Comparison of ENCODE assay signal across 24 cellular contexts in the genomic region with DNA sequence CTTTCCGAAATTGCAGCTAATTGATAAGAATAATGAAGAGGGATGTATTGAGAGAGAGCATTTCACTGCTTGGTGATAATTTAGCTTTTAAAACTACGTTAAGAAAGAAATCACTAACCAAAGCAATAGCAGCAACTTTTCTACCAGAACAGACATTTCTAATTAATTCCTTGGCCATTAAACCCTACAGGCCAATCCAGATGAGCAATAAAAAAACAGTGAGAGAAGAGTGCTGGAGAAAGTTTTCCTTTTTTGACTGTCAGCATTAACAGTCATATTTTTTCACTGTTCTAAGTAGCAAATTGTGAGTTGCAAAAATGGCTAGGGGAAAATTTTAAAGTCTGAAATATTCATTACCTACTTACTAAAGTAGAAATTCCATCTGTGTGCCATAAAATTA.
"Had no signal": no experiment of that assay in that cellular context is flagged by ENCODE, and none has a peak within 500 bp of the region (broad histone marks: within the 10 kb centered on the region; RNA-seq: fewer than 3 reads in every experiment).

No MANE protein-coding gene starts in this region.

- DNase-seq: activated CD4-positive, alpha-beta memory T cell treated with anti-CD3 and anti-CD28 coated beads, Interleukin-2, amount 10 ng/mL, durations not matched to agents 7 days and 5 days; activated CD4-positive, alpha-beta T cell treated with anti-CD3 and anti-CD28 coated beads, Interleukin-2, amount 10 ng/mL, durations not matched to agents 24 days and 14 days; activated CD8-positive, alpha-beta memory T cell treated with anti-CD3 and anti-CD28 coated beads, Interleukin-2, amount 50 U/mL, for 48 hours; activated gamma-delta T cell; activated naive CD4-positive, alpha-beta T cell treated with anti-CD3 and anti-CD28 coated beads, Interleukin-2, amount 50 U/mL, for 16 hours; activated T-cell treated with anti-CD3 and anti-CD28 coated beads, Interleukin-2, amount 50 U/mL, for 24 hours; amniotic stem cell; brain microvascular endothelial cell; caudate nucleus; cortex of kidney; foreskin melanocyte; nephron progenitor cell; ovary; stimulated activated CD4-positive, alpha-beta T cell treated with anti-CD3 and anti-CD28 coated beads, Interleukin-1b, Interleukin-23, amount 100 ng/mL, for 48 hours; stimulated activated naive B cell treated with anti-CD40 and anti-IgM and Interleukin-4, amounts not matched to agents 10 μg/mL and 1 μg/mL and 100 μg/mL, for 72 hours; stomach; thyroid gland; upper lobe of left lung had no signal

- H3K4me3 ChIP-seq: esophagus muscularis mucosa, hepatocyte, ovary, smooth muscle cell, stomach, thyroid gland, upper lobe of left lung had no signal

- H3K36me3 ChIP-seq: brain microvascular endothelial cell, esophagus muscularis mucosa, ovary, stomach, thyroid gland, upper lobe of left lung had no signal

- H3K9me3 ChIP-seq: esophagus muscularis mucosa, ovary, stomach, thyroid gland, upper lobe of left lung had no signal

- H3K9me3 Mint-ChIP-seq: activated CD4-positive, alpha-beta memory T cell treated with anti-CD3 and anti-CD28 coated beads, Interleukin-2, amount 10 ng/mL, durations not matched to agents 7 days and 5 days; activated T-cell treated with anti-CD3 and anti-CD28 coated beads, Interleukin-2, amount 50 U/mL, for 24 hours; endodermal cell; nephron progenitor cell; stimulated activated naive B cell treated with anti-CD40 and anti-IgM and Interleukin-4, amounts not matched to agents 10 μg/mL and 1 μg/mL and 100 μg/mL, for 72 hours had no signal

- H3K27ac Mint-ChIP-seq: activated CD4-positive, alpha-beta memory T cell treated with anti-CD3 and anti-CD28 coated beads, Interleukin-2, amount 10 ng/mL, durations not matched to agents 7 days and 5 days; activated CD4-positive, alpha-beta T cell treated with anti-CD3 and anti-CD28 coated beads, Interleukin-2, amount 10 ng/mL, durations not matched to agents 24 days and 14 days; activated T-cell treated with anti-CD3 and anti-CD28 coated beads, Interleukin-2, amount 50 U/mL, for 24 hours; nephron progenitor cell; progenitor cell of endocrine pancreas; stimulated activated naive B cell treated with anti-CD40 and anti-IgM and Interleukin-4, amounts not matched to agents 10 μg/mL and 1 μg/mL and 100 μg/mL, for 72 hours had no signal

- H3K27me3 Mint-ChIP-seq: activated CD4-positive, alpha-beta memory T cell treated with anti-CD3 and anti-CD28 coated beads, Interleukin-2, amount 10 ng/mL, durations not matched to agents 7 days and 5 days; activated CD4-positive, alpha-beta T cell treated with anti-CD3 and anti-CD28 coated beads, Interleukin-2, amount 10 ng/mL, durations not matched to agents 24 days and 14 days; activated T-cell treated with anti-CD3 and anti-CD28 coated beads, Interleukin-2, amount 50 U/mL, for 24 hours; progenitor cell of endocrine pancreas; stimulated activated naive B cell treated with anti-CD40 and anti-IgM and Interleukin-4, amounts not matched to agents 10 μg/mL and 1 μg/mL and 100 μg/mL, for 72 hours had no signal

- H3K4me1 ChIP-seq: esophagus muscularis mucosa, stomach, thyroid gland, upper lobe of left lung had no signal

- H3K36me3 Mint-ChIP-seq: stimulated activated naive B cell treated with anti-CD40 and anti-IgM and Interleukin-4, amounts not matched to agents 10 μg/mL and 1 μg/mL and 100 μg/mL, for 72 hours had no signal

- H3K27me3 ChIP-seq: brain microvascular endothelial cell, esophagus muscularis mucosa, hepatocyte, ovary, stomach, thyroid gland, upper lobe of left lung had no signal

- H3K4me3 Mint-ChIP-seq: activated CD4-positive, alpha-beta memory T cell treated with anti-CD3 and anti-CD28 coated beads, Interleukin-2, amount 10 ng/mL, durations not matched to agents 7 days and 5 days; activated CD4-positive, alpha-beta T cell treated with anti-CD3 and anti-CD28 coated beads, Interleukin-2, amount 10 ng/mL, durations not matched to agents 24 days and 14 days; activated T-cell treated with anti-CD3 and anti-CD28 coated beads, Interleukin-2, amount 50 U/mL, for 24 hours; endodermal cell; nephron progenitor cell; stimulated activated naive B cell treated with anti-CD40 and anti-IgM and Interleukin-4, amounts not matched to agents 10 μg/mL and 1 μg/mL and 100 μg/mL, for 72 hours had no signal

- H3K4me1 Mint-ChIP-seq: activated CD4-positive, alpha-beta memory T cell treated with anti-CD3 and anti-CD28 coated beads, Interleukin-2, amount 10 ng/mL, durations not matched to agents 7 days and 5 days; activated CD4-positive, alpha-beta T cell treated with anti-CD3 and anti-CD28 coated beads, Interleukin-2, amount 10 ng/mL, durations not matched to agents 24 days and 14 days; nephron progenitor cell; stimulated activated naive B cell treated with anti-CD40 and anti-IgM and Interleukin-4, amounts not matched to agents 10 μg/mL and 1 μg/mL and 100 μg/mL, for 72 hours had no signal

- H3K27ac ChIP-seq: brain microvascular endothelial cell, hepatocyte, ovary, thyroid gland, upper lobe of left lung, VCaP had no signal
